11 cellular contexts compared by ENCODE assay signal in the genomic region with DNA sequence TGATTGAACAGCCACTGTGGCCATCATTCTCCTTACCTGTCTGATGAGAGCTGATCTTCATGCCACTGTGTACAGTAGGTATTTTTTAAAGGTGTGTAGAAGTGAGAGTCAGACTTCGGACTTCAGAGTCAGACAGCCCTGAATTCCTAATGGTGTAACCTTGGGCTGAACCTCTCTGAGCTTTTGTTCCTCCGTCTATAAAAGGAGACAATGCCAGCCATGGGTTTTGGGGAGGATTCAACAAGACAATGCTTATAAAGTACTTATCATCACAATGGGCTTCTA. TPM values are rescaled to one million over a fixed set of nuclear protein-coding genes. Genes with fewer than 3 reads are reported as not detected.
DNase-seq lines count a peak whose midpoint lies in the region; ATAC-seq, FAIRE-seq and TF ChIP-seq lines count a peak whose summit lies in the region.
"Had no signal": no experiment of that assay in that cellular context is flagged by ENCODE, and none has a peak within 500 bp of the region (broad histone marks: within the 10 kb centered on the region; RNA-seq: fewer than 3 reads in every experiment).

No MANE protein-coding gene starts in this region.

- no peaks in the 10 kb centered on the region for H3K36me3 ChIP-seq in pancreas

- 75 to 81% methylated on average over 2 of the region's 2 CpGs for WGBS in pancreas, 2 donors

- H3K9me3 ChIP-seq in AG04450 (ENCODE audit: control insufficient read depth, insufficient read depth, low read length) (no peaks in the 10 kb centered on the region; the same call in 1 of the 2 replicates), pancreas (no peaks in the 10 kb centered on the region)

- TF ChIP-seq CTCF in AG04450 (IDR thresholded peaks at IDR 0.05; ENCODE audit: low read depth, low read length), result no peak
- TF ChIP-seq CTCF in foreskin keratinocyte (conservative IDR thresholded peaks at IDR 0.05), result no peak
- no peak for TF ChIP-seq CTCF in pancreas (IDR thresholded peaks at IDR 0.05)

- H3K27me3 ChIP-seq in AG04450 (ENCODE audit: control insufficient read depth, insufficient read depth, low read length) (no peaks in the 10 kb centered on the region), foreskin keratinocyte (no peaks in the 10 kb centered on the region), pancreas (no peaks in the 10 kb centered on the region)

- POLR2A ChIA-PET in AG04450 (lab: Yijun Ruan, JAX), result interaction anchor here (0.6 to 2.1 kb wide), 5 partner anchors 9 to 615 kb away, joined by 3 to 23 read pairs (median 5); a partner anchor contains a TSS

- H3K4me1 ChIP-seq in foreskin keratinocyte (peaks cover 55% of the 10 kb centered on the region), pancreas (peaks cover 20 to 52% (median 21%) of the 10 kb centered on the region in 3 donors)

- no peak for FAIRE-seq in pancreas (lab: Jason Lieb, UNC)

- CTCF ChIA-PET in AG04450 (lab: Charles Lee), result interaction anchor here (1.0 to 4.8 kb wide), 5 partner anchors 12 to 87 kb away, joined by 3 to 29 read pairs (median 4); no protein-coding TSS in a partner anchor

- H3K4me3 ChIP-seq in AG04450 (ENCODE audit: low read depth, low read length) (no peak overlapping the region), pancreas (no peak overlapping the region)

- DNase-seq in AG04450 (ENCODE audit: low read depth, low spot score), result no peak
- no peak for DNase-seq in foreskin keratinocyte
- DNase-seq in pancreas, result no peak
- DNase-seq in NCI-H82 treated with DMSO at 0.1 percent for 48 hours (lab: John Stamatoyannopoulos, UW; ENCODE audit: unreplicated experiment), result no peak
- DNase-seq: activated CD8-positive, alpha-beta memory T cell treated with anti-CD3 and anti-CD28 coated beads, Interleukin-2, amount 10 ng/mL, durations not matched to agents 7 days and 5 days; CD4-positive, alpha-beta memory T cell; stimulated activated naive CD4-positive, alpha-beta T cell had no signal

- H3K27ac ChIP-seq in AG04450 (ENCODE audit: low read depth, low read length) (peak overlapping the region; percentile 93), foreskin keratinocyte (peak overlapping the region; percentile 100), pancreas (peak overlapping the region; percentile 56 to 89 (median 78))

- intact Hi-C loops in pancreas (cut with DNase I), result no loop called here

- ATAC-seq in SK-N-SH treated with all-trans-retinoic acid at 6 μM for 48 hours (no peak), foreskin keratinocyte (no peak), pancreas (no peak), HG02870 (IDR thresholded peaks at IDR 0.05; ENCODE audit: unreplicated experiment) (no peak), HG03135 (IDR thresholded peaks at IDR 0.05; ENCODE audit: unreplicated experiment) (no peak), GM21515 (IDR thresholded peaks at IDR 0.05; ENCODE audit: unreplicated experiment) (no peak)
- ATAC-seq: activated CD8-positive, alpha-beta memory T cell treated with anti-CD3 and anti-CD28 coated beads, Interleukin-2, amount 10 ng/mL, durations not matched to agents 7 days and 5 days had no signal

TF ChIP-seq in SK-N-SH treated with all-trans-retinoic acid at 6 μM for 48 hours, 23 proteins besides CTCF, POLR2A, EP300 and RAD21:
- TF ChIP-seq SNAI2 (CRISPR knock-in tag; IDR thresholded peaks at IDR 0.05), result no peak
- TF ChIP-seq CSDC2 (CRISPR knock-in tag; IDR thresholded peaks at IDR 0.05), result 0 out of 2 replicates have a peak, but pooled peaks have one; percentile 15
- TF ChIP-seq, protein P1, sequence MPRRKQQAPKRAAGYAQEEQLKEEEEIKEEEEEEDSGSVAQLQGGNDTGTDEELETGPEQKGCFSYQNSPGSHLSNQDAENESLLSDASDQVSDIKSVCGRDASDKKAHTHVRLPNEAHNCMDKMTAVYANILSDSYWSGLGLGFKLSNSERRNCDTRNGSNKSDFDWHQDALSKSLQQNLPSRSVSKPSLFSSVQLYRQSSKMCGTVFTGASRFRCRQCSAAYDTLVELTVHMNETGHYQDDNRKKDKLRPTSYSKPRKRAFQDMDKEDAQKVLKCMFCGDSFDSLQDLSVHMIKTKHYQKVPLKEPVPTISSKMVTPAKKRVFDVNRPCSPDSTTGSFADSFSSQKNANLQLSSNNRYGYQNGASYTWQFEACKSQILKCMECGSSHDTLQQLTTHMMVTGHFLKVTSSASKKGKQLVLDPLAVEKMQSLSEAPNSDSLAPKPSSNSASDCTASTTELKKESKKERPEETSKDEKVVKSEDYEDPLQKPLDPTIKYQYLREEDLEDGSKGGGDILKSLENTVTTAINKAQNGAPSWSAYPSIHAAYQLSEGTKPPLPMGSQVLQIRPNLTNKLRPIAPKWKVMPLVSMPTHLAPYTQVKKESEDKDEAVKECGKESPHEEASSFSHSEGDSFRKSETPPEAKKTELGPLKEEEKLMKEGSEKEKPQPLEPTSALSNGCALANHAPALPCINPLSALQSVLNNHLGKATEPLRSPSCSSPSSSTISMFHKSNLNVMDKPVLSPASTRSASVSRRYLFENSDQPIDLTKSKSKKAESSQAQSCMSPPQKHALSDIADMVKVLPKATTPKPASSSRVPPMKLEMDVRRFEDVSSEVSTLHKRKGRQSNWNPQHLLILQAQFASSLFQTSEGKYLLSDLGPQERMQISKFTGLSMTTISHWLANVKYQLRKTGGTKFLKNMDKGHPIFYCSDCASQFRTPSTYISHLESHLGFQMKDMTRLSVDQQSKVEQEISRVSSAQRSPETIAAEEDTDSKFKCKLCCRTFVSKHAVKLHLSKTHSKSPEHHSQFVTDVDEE (CRISPR knock-in tag; IDR thresholded peaks at IDR 0.05), result no peak

RNA-seq across cellular contexts. Expression of a gene that starts 18.7 kb away (rescaled TPM):
- polyA plus RNA-seq in AG04450 (2011; rRNA removed), result 421 and 565 TPM in 2 replicates
- 513 and 805 TPM in 2 replicates for polyA minus RNA-seq in AG04450 (2011; rRNA and poly(A)+ RNA removed)
- 124 and 235 TPM in 2 replicates for total RNA-seq in foreskin keratinocyte
- polyA plus RNA-seq in foreskin keratinocyte, result 97.5 and 176 TPM in 2 replicates
- total RNA-seq in pancreas, result 100 to 1,000 TPM in 3 of 6 donors, 10 to 100 TPM in 3; 44.0 to 190 (median 97.8) TPM
- 100 to 1,000 TPM; 154 to 193 TPM for polyA plus RNA-seq in pancreas
